Comparison of ENCODE assay signal across 27 cellular contexts in genomic region chr4:110483516-110483915, GRCh38. TPM values are rescaled to one million over a fixed set of nuclear protein-coding genes. Genes with fewer than 3 reads are reported as not detected.
DNase-seq lines count a peak whose midpoint lies in the region; ATAC-seq, FAIRE-seq and TF ChIP-seq lines count a peak whose summit lies in the region.
"Had no signal": no experiment of that assay in that cellular context is flagged by ENCODE, and none has a peak within 500 bp of the region (broad histone marks: within the 10 kb centered on the region; RNA-seq: fewer than 3 reads in every experiment).

No MANE protein-coding gene starts in this region.

- H3K36me3 ChIP-seq in liver (ENCODE audit: control insufficient read depth in 4 of 4, insufficient read depth in 3 of 4, low read depth in 1 of 4, low read length in 3 of 4) (no peaks in the 10 kb centered on the region), right lobe of liver (no peaks in the 10 kb centered on the region), Caco-2 (ENCODE audit: control insufficient read depth, insufficient read depth, low read length) (no peaks in the 10 kb centered on the region)
- H3K36me3 ChIP-seq: adrenal gland, BLaER1 had no signal

- H3K4me1 ChIP-seq in liver (ENCODE audit: control insufficient read depth in 4 of 4, insufficient read depth in 4 of 4, low read length in 3 of 4) (peaks cover 3 to 52% (median 40%) of the 10 kb centered on the region in 4 donors), right lobe of liver (peaks cover 0 to 55% (median 21%) of the 10 kb centered on the region in 4 donors), Caco-2 (peaks cover 9% of the 10 kb centered on the region)
- H3K4me1 ChIP-seq: adrenal gland, BLaER1 had no signal

- peaks cover 25% of the 10 kb centered on the region for H3K4me1 Mint-ChIP-seq in Caco-2 (ENCODE audit: low read depth, unreplicated experiment)
- no peaks in the 10 kb centered on the region for H3K4me1 Mint-ChIP-seq in activated T-helper 1 cell treated with anti-CD3 and anti-CD28 coated beads, Interleukin-12 subunit alpha, Interleukin-12 subunit beta, Interleukin-2, Interleukin-4 antibody, amounts not matched to agents 30 ng/mL and 10 ng/mL and 1 ng/mL, durations not matched to agents 14 hours and 24 hours and 36 hours (ENCODE audit: low read depth)

- H3K9me3 Mint-ChIP-seq in Caco-2 (ENCODE audit: unreplicated experiment) = no peaks in the 10 kb centered on the region
- H3K9me3 Mint-ChIP-seq in activated T-helper 1 cell treated with anti-CD3 and anti-CD28 coated beads, Interleukin-12 subunit alpha, Interleukin-12 subunit beta, Interleukin-2, Interleukin-4 antibody, amounts not matched to agents 30 ng/mL and 10 ng/mL and 1 ng/mL, durations not matched to agents 14 hours and 24 hours and 36 hours = no peaks in the 10 kb centered on the region
- H3K9me3 Mint-ChIP-seq: natural killer cell treated with Interleukin-12 subunit alpha and Interleukin-12 subunit beta and Interleukin-15 and Interleukin-18, amount 100 ng/mL, for 72 hours; type B pancreatic cell; WTC11 had no signal

- no peak overlapping the region for H3K4me3 Mint-ChIP-seq in Caco-2 (ENCODE audit: unreplicated experiment)
- no peak overlapping the region for H3K4me3 Mint-ChIP-seq in activated T-helper 1 cell treated with anti-CD3 and anti-CD28 coated beads, Interleukin-12 subunit alpha, Interleukin-12 subunit beta, Interleukin-2, Interleukin-4 antibody, amounts not matched to agents 30 ng/mL and 10 ng/mL and 1 ng/mL, durations not matched to agents 14 hours and 24 hours and 36 hours
- H3K4me3 Mint-ChIP-seq: natural killer cell treated with Interleukin-12 subunit alpha and Interleukin-12 subunit beta and Interleukin-15 and Interleukin-18, amount 100 ng/mL, for 72 hours; type B pancreatic cell; WTC11 had no signal

- TF ChIP-seq POLR2A in right lobe of liver (IDR thresholded peaks at IDR 0.05) = no peak
- no peak for TF ChIP-seq POLR2A in H54 (IDR thresholded peaks at IDR 0.05; ENCODE audit: low read depth, low read length)

- no peaks in the 10 kb centered on the region for H3K9me3 ChIP-seq in liver (ENCODE audit: control insufficient read depth in 4 of 4, low read length in 3 of 4)
- H3K9me3 ChIP-seq in right lobe of liver = no peaks in the 10 kb centered on the region
- H3K9me3 ChIP-seq in Caco-2 = no peaks in the 10 kb centered on the region
- H3K9me3 ChIP-seq: adrenal gland, BLaER1 had no signal

- POLR2A ChIA-PET in Caco-2 (lab: Charles Lee) = no interaction called here

- DNase-seq in right lobe of liver = no peak
- DNase-seq in astrocyte of the hippocampus (ENCODE audit: low read depth, low spot score) = peak; percentile 65
- peak; percentile 17 for DNase-seq in myocyte (ENCODE audit: low read depth)
- DNase-seq in Caco-2 = no peak
- DNase-seq in activated T-helper 1 cell treated with anti-CD3 and anti-CD28 coated beads, Interleukin-12 subunit alpha, Interleukin-12 subunit beta, Interleukin-2, Interleukin-4 antibody, amounts not matched to agents 30 ng/mL and 10 ng/mL and 1 ng/mL, durations not matched to agents 14 hours and 24 hours and 36 hours (ENCODE audit: low spot score) = no peak
- DNase-seq in H54 (ENCODE audit: insufficient read length, low spot score) = no peak
- DNase-seq in dermis blood vessel endothelial cell = no peak
- DNase-seq: activated CD4-positive, alpha-beta T cell treated with anti-CD3 and anti-CD28 coated beads, Interleukin-2, amount 50 U/mL, for 4 hours; activated CD8-positive, alpha-beta memory T cell treated with anti-CD3 and anti-CD28 coated beads, Interleukin-2, amount 50 U/mL, for 48 hours; activated effector memory CD4-positive, alpha-beta T cell treated with anti-CD3 and anti-CD28 coated beads, Interleukin-2, amount 50 U/mL, for 16 hours; adrenal gland; left colon; NCI-H1092; NCI-H2029; NCI-H345; posterior cingulate gyrus; stimulated activated CD4-positive, alpha-beta T cell treated with anti-CD3 and anti-CD28 coated beads, Interleukin-4, amount 100 ng/mL, for 24 hours had no signal

- TF ChIP-seq RAD21 in liver (IDR thresholded peaks at IDR 0.05) = no peak

- CTCF ChIA-PET in Caco-2 (lab: Charles Lee) = no interaction called here

- no TSS peak for BruUV-seq in Caco-2 (replicated peaks; lab: Mats Ljungman, UMichigan)

- no peaks in the 10 kb centered on the region for H3K36me3 Mint-ChIP-seq in Caco-2 (ENCODE audit: insufficient read depth, unreplicated experiment)
- no peaks in the 10 kb centered on the region for H3K36me3 Mint-ChIP-seq in activated T-helper 1 cell treated with anti-CD3 and anti-CD28 coated beads, Interleukin-12 subunit alpha, Interleukin-12 subunit beta, Interleukin-2, Interleukin-4 antibody, amounts not matched to agents 30 ng/mL and 10 ng/mL and 1 ng/mL, durations not matched to agents 14 hours and 24 hours and 36 hours (ENCODE audit: low read depth)
- H3K36me3 Mint-ChIP-seq: natural killer cell treated with Interleukin-12 subunit alpha and Interleukin-12 subunit beta and Interleukin-15 and Interleukin-18, amount 100 ng/mL, for 72 hours; type B pancreatic cell; WTC11 had no signal

- TF ChIP-seq CTCF in liver (IDR thresholded peaks at IDR 0.05; ENCODE audit: low read depth, low read length, missing input control) (no peak), right lobe of liver (IDR thresholded peaks at IDR 0.05) (no peak), Caco-2 (IDR thresholded peaks at IDR 0.05; ENCODE audit: insufficient read depth in 1 of 2, low read depth in 1 of 2, low read length in 1 of 2, severe bottlenecking in 1 of 2, unreplicated experiment in 1 of 2) (no peak)

- H3K4me3 ChIP-seq in liver (ENCODE audit: low read depth in 1 of 3, low read length in 3 of 3) = no peak overlapping the region
- H3K4me3 ChIP-seq in right lobe of liver = no peak overlapping the region
- no peak overlapping the region for H3K4me3 ChIP-seq in Caco-2 (ENCODE audit: low read depth, low read length)
- H3K4me3 ChIP-seq: adrenal gland, BLaER1 had no signal

- intact Hi-C loops in right lobe of liver (cut with DNase I) (no loop called here), Caco-2 (cut with micrococcal nuclease; ENCODE audit: unreplicated experiment) (no loop called here)
- intact Hi-C loops in activated T-helper 1 cell treated with anti-CD3 and anti-CD28 coated beads, Interleukin-12 subunit alpha, Interleukin-12 subunit beta, Interleukin-2, Interleukin-4 antibody, amounts not matched to agents 30 ng/mL and 10 ng/mL and 1 ng/mL, durations not matched to agents 14 hours and 24 hours and 36 hours (cut with micrococcal nuclease) = no loop called here

- FAIRE-seq in H54 (lab: Jason Lieb, UNC) = no peak
- FAIRE-seq: HTR-8/SVneo had no signal

- no peak overlapping the region for H3K9ac ChIP-seq in liver (ENCODE audit: low read depth in 1 of 2, low read length in 2 of 2)
- H3K9ac ChIP-seq: BLaER1 had no signal

- no peaks in the 10 kb centered on the region for H3K27me3 Mint-ChIP-seq in Caco-2 (ENCODE audit: insufficient read depth, unreplicated experiment)
- H3K27me3 Mint-ChIP-seq in activated T-helper 1 cell treated with anti-CD3 and anti-CD28 coated beads, Interleukin-12 subunit alpha, Interleukin-12 subunit beta, Interleukin-2, Interleukin-4 antibody, amounts not matched to agents 30 ng/mL and 10 ng/mL and 1 ng/mL, durations not matched to agents 14 hours and 24 hours and 36 hours (ENCODE audit: insufficient read depth) = peaks cover 4% of the 10 kb centered on the region
- H3K27me3 Mint-ChIP-seq: type B pancreatic cell had no signal

- no peak overlapping the region for H3K27ac Mint-ChIP-seq in Caco-2 (ENCODE audit: unreplicated experiment)
- H3K27ac Mint-ChIP-seq in activated T-helper 1 cell treated with anti-CD3 and anti-CD28 coated beads, Interleukin-12 subunit alpha, Interleukin-12 subunit beta, Interleukin-2, Interleukin-4 antibody, amounts not matched to agents 30 ng/mL and 10 ng/mL and 1 ng/mL, durations not matched to agents 14 hours and 24 hours and 36 hours = no peak overlapping the region
- H3K27ac Mint-ChIP-seq: natural killer cell treated with Interleukin-12 subunit alpha and Interleukin-12 subunit beta and Interleukin-15 and Interleukin-18, amount 100 ng/mL, for 72 hours; type B pancreatic cell; WTC11 had no signal

- ATAC-seq in right lobe of liver = no peak
- ATAC-seq: left colon, Panc1, WTC11 had no signal

- H3K27ac ChIP-seq in liver (ENCODE audit: low read depth in 1 of 2, low read length in 2 of 2) (peak overlapping the region; percentile 1 to 32), right lobe of liver (no peak overlapping the region)
- H3K27ac ChIP-seq: adrenal gland, BLaER1 had no signal

- 85% methylated on average over 5 of the region's 5 CpGs for WGBS in liver
- WGBS in right lobe of liver (ENCODE audit: insufficient coverage, low coverage, low lambda C conversion rate, missing lambda C conversion rate) = 77% methylated on average over 5 of the region's 5 CpGs

- H3K27me3 ChIP-seq in liver (ENCODE audit: control insufficient read depth in 4 of 4, insufficient read depth in 4 of 4, low read length in 3 of 4) (no peaks in the 10 kb centered on the region), right lobe of liver (no peaks in the 10 kb centered on the region), Caco-2 (replicated peaks; ENCODE audit: control insufficient read depth, insufficient read depth, low read length) (no peaks in the 10 kb centered on the region)
- H3K27me3 ChIP-seq: adrenal gland, BLaER1 had no signal

TF ChIP-seq in liver, 16 proteins besides CTCF, POLR2A, EP300 and RAD21:
- no peak for TF ChIP-seq SP1 (IDR thresholded peaks at IDR 0.05)
- no peak for TF ChIP-seq FOXA1 (IDR thresholded peaks at IDR 0.05)
- TF ChIP-seq JUND (IDR thresholded peaks at IDR 0.05) = no peak
- TF ChIP-seq MAX (IDR thresholded peaks at IDR 0.05) = no peak

RNA-seq across cellular contexts. Expression of gene ENPEP, which starts 7.6 kb away (rescaled TPM):
- total RNA-seq in liver = 10 to 100 TPM in 1 of 2 donors, 1 to 10 TPM in 1; 4.5 to 41.5 TPM
- 10 to 100 TPM; 16.5 to 34.6 TPM for polyA plus RNA-seq in liver
- total RNA-seq in right lobe of liver = 10 to 100 TPM; 15.5 to 28.7 (median 24.7) TPM
- total RNA-seq in myocyte = 1.4 and 3.1 TPM in 2 replicates
- 0.10 TPM for polyA plus RNA-seq in myocyte (2012)
- 4.7 and 5.6 TPM in 2 replicates for total RNA-seq in Caco-2 (2022)
- total RNA-seq in activated T-helper 1 cell treated with anti-CD3 and anti-CD28 coated beads, Interleukin-12 subunit alpha, Interleukin-12 subunit beta, Interleukin-2, Interleukin-4 antibody, amounts not matched to agents 30 ng/mL and 10 ng/mL and 1 ng/mL, durations not matched to agents 14 hours and 24 hours and 36 hours = 0.03 and 0.37 TPM in 2 replicates
- 0.14 and 1.5 TPM in 2 replicates for total RNA-seq in dermis blood vessel endothelial cell
- total RNA-seq: A172, G401, SK-MEL-5 had no signal

Comparison
In these comparisons a context has a peak if more than half of its experiments do, and no peak if none do; other contexts are left out.
1. H3K27ac ChIP-seq: peak in liver (2 of 2); none in right lobe of liver (0 of 3).
2. DNase-seq: peak in astrocyte of the hippocampus (single experiment) and myocyte (single experiment); none in right lobe of liver (0 of 3), Caco-2 (0 of 2), activated T-helper 1 cell treated with anti-CD3 and anti-CD28 coated beads, Interleukin-12 subunit alpha, Interleukin-12 subunit beta, Interleukin-2, Interleukin-4 antibody, amounts not matched to agents 30 ng/mL and 10 ng/mL and 1 ng/mL, durations not matched to agents 14 hours and 24 hours and 36 hours (single experiment), H54 (single experiment) and dermis blood vessel endothelial cell (single experiment).